ENCODE assay signal across 39 cellular contexts in genomic region chr16:56640076-56640475, GRCh38. TPM values are rescaled to one million over a fixed set of nuclear protein-coding genes. Genes with fewer than 3 reads are reported as not detected.
"Had no signal": no experiment of that assay in that cellular context is flagged by ENCODE, and none has a peak within 500 bp of the region (broad histone marks: within the 10 kb centered on the region; RNA-seq: fewer than 3 reads in every experiment).

No MANE protein-coding gene starts in this region.

- H3K36me3 ChIP-seq: MG63 had no signal

- H3K4me3 ChIP-seq: MG63 had no signal

- H3K9me3 ChIP-seq: MG63 had no signal

- DNase-seq: Karpas-422, Kasumi-1, KBM-7, KG1, MG63, MM.1S, MV-4-11, NCI-H1048, NCI-H1092, NCI-H1092 treated with DMSO at 0.1 percent for 48 hours, NCI-H1105, NCI-H1105 treated with DMSO at 0.1 percent for 48 hours, NCI-H1417, NCI-H1417 treated with DMSO at 0.1 percent for 48 hours, NCI-H1436, NCI-H1436 treated with DMSO at 0.1 percent for 48 hours, NCI-H146, NCI-H1694, NCI-H1694 treated with DMSO at 0.1 percent for 48 hours, NCI-H187, NCI-H187 treated with DMSO at 0.1 percent for 48 hours, NCI-H1930, NCI-H2029, NCI-H2029 treated with DMSO at 0.1 percent for 48 hours, NCI-H2081, NCI-H2081 treated with DMSO at 0.1 percent for 48 hours, NCI-H2107, NCI-H2171, NCI-H2171 treated with DMSO at 0.1 percent for 48 hours, NCI-H2227 treated with DMSO at 0.1 percent for 48 hours, NCI-H226, NCI-H345, NCI-H446, NCI-H446 treated with DMSO at 0.1 percent for 48 hours, NCI-H510A had no signal

- H3K27ac ChIP-seq: KMS-11 had no signal

- H3K4me2 ChIP-seq: KMS-11 had no signal

- H3K9ac ChIP-seq: KMS-11 had no signal

RNA-seq across cellular contexts. Expression of gene MT1M, which starts 7.6 kb away (rescaled TPM):
- total RNA-seq: NCI-H460 had no signal

RNA-seq across cellular contexts. Expression of gene MT1B, which starts 11.6 kb away (rescaled TPM):
- total RNA-seq: LHCN-M2, M059J, NCI-H460 had no signal

RNA-seq across cellular contexts. Expression of gene MT1E, which starts 14.5 kb away (rescaled TPM):
- total RNA-seq: NCI-H460 had no signal

RNA-seq across cellular contexts. Expression of gene MT1F, which starts 17.7 kb away (rescaled TPM):
- total RNA-seq: LHCN-M2 had no signal
